In the genomic region with DNA sequence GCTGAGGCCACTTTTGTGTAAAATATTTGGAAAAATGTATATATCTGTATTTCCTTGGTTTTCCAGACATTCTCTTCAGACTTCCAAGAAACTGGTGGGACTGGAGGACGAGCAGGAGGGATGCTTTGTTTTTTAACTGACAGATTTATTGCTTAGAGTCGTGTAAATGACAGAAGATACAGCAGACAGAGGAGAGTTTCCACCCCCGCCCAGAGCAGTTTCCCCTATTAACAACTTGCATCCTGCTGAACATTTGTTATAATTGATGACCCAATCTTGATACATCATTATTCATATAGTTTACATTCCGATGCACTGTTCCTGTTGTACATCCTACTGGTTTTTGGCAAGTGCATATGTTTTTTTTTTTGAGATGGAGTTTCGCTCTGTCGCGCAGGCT, we compare ENCODE assay signal across 1 cellular context.
TF ChIP-seq lines count a peak whose summit lies in the region.

No MANE protein-coding gene starts in this region.

TF ChIP-seq in GM23338, 12 proteins besides CTCF, POLR2A, EP300 and RAD21 (continued from another document):
- TF ChIP-seq ZNF462 (CRISPR knock-in tag; IDR thresholded peaks at IDR 0.05) (no peak), NANOG (IDR thresholded peaks at IDR 0.05; ENCODE audit: borderline replicate concordance) (no peak), JUNB (IDR thresholded peaks at IDR 0.05; ENCODE audit: unreplicated experiment) (no peak), STAT1 (IDR thresholded peaks at IDR 0.05; ENCODE audit: unreplicated experiment) (no peak), ZNF114 (CRISPR knock-in tag; IDR thresholded peaks at IDR 0.05) (no peak)
- TF ChIP-seq, protein P1, sequence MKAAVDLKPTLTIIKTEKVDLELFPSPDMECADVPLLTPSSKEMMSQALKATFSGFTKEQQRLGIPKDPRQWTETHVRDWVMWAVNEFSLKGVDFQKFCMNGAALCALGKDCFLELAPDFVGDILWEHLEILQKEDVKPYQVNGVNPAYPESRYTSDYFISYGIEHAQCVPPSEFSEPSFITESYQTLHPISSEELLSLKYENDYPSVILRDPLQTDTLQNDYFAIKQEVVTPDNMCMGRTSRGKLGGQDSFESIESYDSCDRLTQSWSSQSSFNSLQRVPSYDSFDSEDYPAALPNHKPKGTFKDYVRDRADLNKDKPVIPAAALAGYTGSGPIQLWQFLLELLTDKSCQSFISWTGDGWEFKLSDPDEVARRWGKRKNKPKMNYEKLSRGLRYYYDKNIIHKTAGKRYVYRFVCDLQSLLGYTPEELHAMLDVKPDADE (IDR thresholded peaks at IDR 0.05) = no peak
